In the genomic region with DNA sequence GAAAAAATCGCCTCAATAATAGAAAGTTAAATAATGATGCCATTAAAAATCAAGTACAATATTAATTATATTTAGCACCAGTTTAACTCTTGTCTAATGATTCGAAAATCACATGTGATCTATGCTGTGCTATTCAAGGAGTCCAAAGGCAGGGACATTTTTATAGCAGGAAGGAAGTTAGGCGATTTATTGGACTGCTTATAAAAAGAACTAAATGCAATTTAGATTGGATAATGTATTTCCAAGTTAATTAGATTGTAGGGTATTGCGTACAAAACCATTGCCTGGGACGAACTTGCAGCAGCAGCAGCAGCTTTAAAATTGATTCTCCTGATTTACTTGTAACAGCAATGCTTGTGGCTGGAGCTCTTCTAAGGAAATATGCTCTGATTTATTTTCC, we compare ENCODE assay signal across 22 cellular contexts.
DNase-seq lines count a peak whose midpoint lies in the region; ATAC-seq and TF ChIP-seq lines count a peak whose summit lies in the region.
"Had no signal": no experiment of that assay in that cellular context is flagged by ENCODE, and none has a peak within 500 bp of the region (broad histone marks: within the 10 kb centered on the region; RNA-seq: fewer than 3 reads in every experiment).

No MANE protein-coding gene starts in this region.

- no peak overlapping the region for H3K9ac ChIP-seq in SK-N-MC (ENCODE audit: insufficient read length)

- H3K36me3 ChIP-seq in SK-N-MC (ENCODE audit: insufficient read depth, low read length), result peaks cover 9% of the 10 kb centered on the region

- no peaks in the 10 kb centered on the region for H3K9me3 ChIP-seq in SK-N-MC (ENCODE audit: low read depth, low read length)
- H3K9me3 ChIP-seq: A549, HAP-1 had no signal

- DNase-seq in HT-29 (ENCODE audit: low spot score) (peak; percentile 15), SK-N-MC (ENCODE audit: low read depth, low spot score) (peak; percentile 74), NCI-H128 (lab: John Stamatoyannopoulos, UW; ENCODE audit: unreplicated experiment) (no peak), left lobe of liver (ENCODE audit: low spot score) (no peak), pons (ENCODE audit: low spot score) (no peak)
- DNase-seq: C1 segment of cervical spinal cord; CD4-positive, alpha-beta memory T cell; COR-L47; NCI-H1105; NCI-H2029; NCI-H446; NCI-H69; Right ventricle myocardium superior; RPMI8226; SW 1271 had no signal

- H3K27ac Mint-ChIP-seq in brain, result peak overlapping the region in 3 of 5 experiments; percentile 21 to 54 (median 39)
- H3K27ac Mint-ChIP-seq in nephron, result peak overlapping the region; percentile 70 to 78 (median 70)
- H3K27ac Mint-ChIP-seq: GM23338; T-helper 1 cell treated with Interleukin-12 subunit alpha and Interleukin-12 subunit beta and Interleukin-4 antibody, amounts not matched to agents 30 μg/mL and 1 μg/mL, for 36 hours had no signal

- H3K27ac ChIP-seq in SK-N-MC, result peak overlapping the region; percentile 87
- H3K27ac ChIP-seq: A549 had no signal

- peak overlapping the region; percentile 36 for H3K4me3 ChIP-seq in SK-N-MC
- H3K4me3 ChIP-seq: A549, GM23338, HAP-1 had no signal

- no peak for TF ChIP-seq CTCF in brain (conservative IDR thresholded peaks at IDR 0.05)
- TF ChIP-seq CTCF in nephron (IDR thresholded peaks at IDR 0.05; ENCODE audit: unreplicated experiment in 3 of 3), result no peak

- H3K27me3 Mint-ChIP-seq in brain (no peaks in the 10 kb centered on the region), nephron (ENCODE audit: low read depth) (no peaks in the 10 kb centered on the region)
- H3K27me3 Mint-ChIP-seq: CD4-positive, alpha-beta memory T cell had no signal

- H3K9me3 Mint-ChIP-seq in brain (no peaks in the 10 kb centered on the region), nephron (no peaks in the 10 kb centered on the region)
- H3K9me3 Mint-ChIP-seq: CD4-positive, alpha-beta memory T cell; T-helper 1 cell treated with Interleukin-12 subunit alpha and Interleukin-12 subunit beta and Interleukin-4 antibody, amounts not matched to agents 30 μg/mL and 1 μg/mL, for 36 hours had no signal

- H3K4me1 Mint-ChIP-seq in brain (peaks cover 42% of the 10 kb centered on the region), nephron (peaks cover 44% of the 10 kb centered on the region)

- no peak for ATAC-seq in GM21619 (IDR thresholded peaks at IDR 0.05; ENCODE audit: unreplicated experiment)
- no peak for ATAC-seq in left lobe of liver
- ATAC-seq: A549, GM23338 had no signal

- H3K4me3 Mint-ChIP-seq in brain (no peak overlapping the region), nephron (no peak overlapping the region)
- H3K4me3 Mint-ChIP-seq: CD4-positive, alpha-beta memory T cell; GM23338; T-helper 1 cell treated with Interleukin-12 subunit alpha and Interleukin-12 subunit beta and Interleukin-4 antibody, amounts not matched to agents 30 μg/mL and 1 μg/mL, for 36 hours had no signal

- peaks cover 53% of the 10 kb centered on the region for H3K36me3 Mint-ChIP-seq in brain
- H3K36me3 Mint-ChIP-seq in nephron (ENCODE audit: low read depth), result peaks cover 52% of the 10 kb centered on the region

Comparison
In these comparisons a context has a peak if more than half of its experiments do, and no peak if none do; other contexts are left out.
1. DNase-seq: peak in HT-29 (single experiment) and SK-N-MC (single experiment); none in NCI-H128 (single experiment), left lobe of liver (single experiment) and pons (single experiment).